ENCODE assay signal across 8 cellular contexts in the genomic region with DNA sequence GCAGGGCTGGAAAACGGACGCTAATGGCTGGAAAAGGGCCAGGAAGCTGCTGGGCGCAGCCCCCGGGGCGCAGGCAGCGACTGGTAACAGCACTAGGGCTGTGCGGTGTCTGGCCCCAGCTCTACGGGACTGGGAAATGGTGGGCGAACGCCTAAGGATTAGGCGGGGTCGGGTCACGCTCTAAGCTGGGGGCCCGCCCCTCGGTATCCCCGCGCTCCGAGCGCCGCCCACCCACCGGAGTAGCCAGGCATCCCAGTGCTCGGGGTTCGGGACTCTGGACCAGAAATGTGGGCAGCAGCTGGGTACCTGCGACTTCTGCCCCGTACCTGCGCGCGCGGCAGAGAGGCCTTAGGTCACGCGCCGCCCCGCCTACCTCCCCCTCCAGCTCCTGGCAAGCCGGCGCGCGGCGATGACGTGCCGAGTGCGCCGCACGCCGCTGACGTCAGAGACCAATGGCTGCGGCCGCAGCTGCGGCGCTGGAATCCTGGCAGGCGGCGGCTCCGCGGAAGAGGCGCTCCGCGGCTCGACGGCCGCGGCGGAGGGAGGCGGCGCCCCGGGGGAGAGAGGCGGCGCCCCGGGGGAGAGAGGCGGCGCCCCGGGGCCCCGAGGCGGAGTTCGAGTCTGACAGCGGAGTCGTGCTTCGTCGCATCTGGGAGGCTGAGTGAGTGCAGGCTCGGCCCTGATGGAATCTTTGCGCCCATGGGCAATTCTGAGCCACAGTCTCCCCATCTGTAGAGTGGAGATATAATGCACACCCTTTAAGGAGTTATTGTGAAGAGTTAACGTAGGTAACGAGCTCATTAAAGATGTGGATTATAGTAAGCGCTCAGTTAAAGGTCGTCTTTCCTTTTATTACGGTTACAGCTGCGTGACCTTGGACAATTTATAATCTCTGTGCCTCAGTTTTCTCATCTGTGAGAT. TPM values are rescaled to one million over a fixed set of nuclear protein-coding genes. Genes with fewer than 3 reads are reported as not detected.
DNase-seq lines count a peak whose midpoint lies in the region; TF ChIP-seq lines count a peak whose summit lies in the region.

A gene (minus strand): TSS at position 345 of the 921 bp plus-strand sequence. CDS start 2,021 bp downstream, outside the sequence.
A gene with protein sequence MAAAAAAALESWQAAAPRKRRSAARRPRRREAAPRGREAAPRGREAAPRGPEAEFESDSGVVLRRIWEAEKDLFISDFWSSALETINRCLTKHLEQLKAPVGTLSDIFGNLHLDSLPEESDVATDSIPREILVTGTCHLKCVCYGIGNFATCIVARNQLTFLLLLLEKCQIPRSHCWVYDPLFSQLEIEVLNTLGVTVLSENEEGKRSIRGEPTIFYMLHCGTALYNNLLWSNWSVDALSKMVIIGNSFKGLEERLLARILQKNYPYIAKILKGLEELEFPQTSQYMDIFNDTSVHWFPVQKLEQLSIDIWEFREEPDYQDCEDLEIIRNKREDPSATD (plus strand): TSS at position 439 of the 921 bp plus-strand sequence. CDS start 14 bp downstream, at position 453.

- peak within 1 kb of the TSS; percentile 85 for H2AFZ ChIP-seq in GM23248

- peaks cover 63% of the 10 kb centered on the region for H3K79me2 ChIP-seq in GM23248 (ENCODE audit: insufficient read depth)

- in situ Hi-C loops in GM23248 (cut with MboI): no loop called here

- no peaks in the 10 kb centered on the region; the same call in 1 of the 2 replicates for H3F3A ChIP-seq in GM23248 (ENCODE audit: insufficient read depth)

- H3K36me3 ChIP-seq in GM23248 (ENCODE audit: low read depth): no peaks in the 10 kb centered on the region

- H3K4me2 ChIP-seq in GM23248 (ENCODE audit: unreplicated experiment): peak within 1 kb of the TSS; percentile 99

- DNase-seq in DMS79 treated with DMSO at 0.1 percent for 48 hours (lab: John Stamatoyannopoulos, UW) (peak; percentile 36), GM23248 (peak; percentile 95), Kasumi-1 (lab: John Stamatoyannopoulos, UW) (peak; percentile 66 to 79), RPMI8226 (peak; percentile 97), fibroblast of the aortic adventitia (ENCODE audit: low read depth) (peak; percentile 81)
- DNase-seq in activated T-helper 2 cell treated with anti-CD3 and anti-CD28 coated beads, Interferon-gamma antibody, Interleukin-2, Interleukin-4, amounts not matched to agents 10 μg/mL and 5 μg/mL and 100 μg/mL, durations not matched to agents 14 hours and 24 hours and 36 hours (ENCODE audit: low spot score): peak; percentile 90

- peaks cover 20% of the 10 kb centered on the region for H3K4me1 ChIP-seq in GM23248 (ENCODE audit: insufficient read depth)

- H3K4me1 Mint-ChIP-seq in activated T-helper 2 cell treated with anti-CD3 and anti-CD28 coated beads, Interferon-gamma antibody, Interleukin-2, Interleukin-4, amounts not matched to agents 10 μg/mL and 5 μg/mL and 100 μg/mL, durations not matched to agents 14 hours and 24 hours and 36 hours (ENCODE audit: low read depth): peaks cover 60% of the 10 kb centered on the region
- H3K4me1 Mint-ChIP-seq in nephron: peaks cover 67% of the 10 kb centered on the region
- peaks cover 69% of the 10 kb centered on the region for H3K4me1 Mint-ChIP-seq in stimulated activated naive CD8-positive, alpha-beta T cell treated with anti-CD3 and anti-CD28 coated beads, Interleukin-15, Interleukin-2, amounts not matched to agents 100 ng/mL and 50 ng/mL, for 24 hours (ENCODE audit: low read depth)

- no peaks in the 10 kb centered on the region for H4K20me1 ChIP-seq in GM23248 (ENCODE audit: insufficient read depth)

- H3K9me2 ChIP-seq in GM23248 (ENCODE audit: insufficient read depth): no peaks in the 10 kb centered on the region

- peak within 1 kb of the TSS; percentile 86 for H3K27ac Mint-ChIP-seq in activated T-helper 2 cell treated with anti-CD3 and anti-CD28 coated beads, Interferon-gamma antibody, Interleukin-2, Interleukin-4, amounts not matched to agents 10 μg/mL and 5 μg/mL and 100 μg/mL, durations not matched to agents 14 hours and 24 hours and 36 hours
- peak within 1 kb of the TSS; percentile 88 to 98 (median 98) for H3K27ac Mint-ChIP-seq in nephron
- H3K27ac Mint-ChIP-seq in stimulated activated naive CD8-positive, alpha-beta T cell treated with anti-CD3 and anti-CD28 coated beads, Interleukin-15, Interleukin-2, amounts not matched to agents 100 ng/mL and 50 ng/mL, for 24 hours: peak within 1 kb of the TSS; percentile 96

- H3K27ac ChIP-seq in GM23248: peak within 1 kb of the TSS; percentile 80

- peaks cover 39% of the 10 kb centered on the region for H3K36me3 Mint-ChIP-seq in activated T-helper 2 cell treated with anti-CD3 and anti-CD28 coated beads, Interferon-gamma antibody, Interleukin-2, Interleukin-4, amounts not matched to agents 10 μg/mL and 5 μg/mL and 100 μg/mL, durations not matched to agents 14 hours and 24 hours and 36 hours (ENCODE audit: low read depth)
- peaks cover 14% of the 10 kb centered on the region for H3K36me3 Mint-ChIP-seq in nephron (ENCODE audit: low read depth)
- peaks cover 46% of the 10 kb centered on the region for H3K36me3 Mint-ChIP-seq in stimulated activated naive CD8-positive, alpha-beta T cell treated with anti-CD3 and anti-CD28 coated beads, Interleukin-15, Interleukin-2, amounts not matched to agents 100 ng/mL and 50 ng/mL, for 24 hours (ENCODE audit: low read depth)

- intact Hi-C loops in activated T-helper 2 cell treated with anti-CD3 and anti-CD28 coated beads, Interferon-gamma antibody, Interleukin-2, Interleukin-4, amounts not matched to agents 10 μg/mL and 5 μg/mL and 100 μg/mL, durations not matched to agents 14 hours and 24 hours and 36 hours (cut with micrococcal nuclease): loop anchor here (2.0 to 5.0 kb wide), 3 partner anchors 29 to 189 kb away; a partner anchor contains a TSS

- no peaks in the 10 kb centered on the region for H3K9me3 Mint-ChIP-seq in activated T-helper 2 cell treated with anti-CD3 and anti-CD28 coated beads, Interferon-gamma antibody, Interleukin-2, Interleukin-4, amounts not matched to agents 10 μg/mL and 5 μg/mL and 100 μg/mL, durations not matched to agents 14 hours and 24 hours and 36 hours
- no peaks in the 10 kb centered on the region for H3K9me3 Mint-ChIP-seq in nephron
- no peaks in the 10 kb centered on the region for H3K9me3 Mint-ChIP-seq in stimulated activated naive CD8-positive, alpha-beta T cell treated with anti-CD3 and anti-CD28 coated beads, Interleukin-15, Interleukin-2, amounts not matched to agents 100 ng/mL and 50 ng/mL, for 24 hours

- no peaks in the 10 kb centered on the region for H3K27me3 ChIP-seq in GM23248 (replicated peaks; ENCODE audit: insufficient read depth)

- TF ChIP-seq CTCF in fibroblast of the aortic adventitia (IDR thresholded peaks at IDR 0.05; ENCODE audit: insufficient read depth, low read length) (no peak), nephron (IDR thresholded peaks at IDR 0.05; ENCODE audit: unreplicated experiment in 3 of 3) (no peak)

- no peaks in the 10 kb centered on the region for H3K9me3 ChIP-seq in GM23248 (ENCODE audit: low read depth)

- H3K4me3 ChIP-seq in GM23248 (peak within 1 kb of the TSS; percentile 81), fibroblast of the aortic adventitia (ENCODE audit: low read depth, low read length) (peak within 1 kb of the TSS; percentile 97)

- no peaks in the 10 kb centered on the region for H3K27me3 Mint-ChIP-seq in activated T-helper 2 cell treated with anti-CD3 and anti-CD28 coated beads, Interferon-gamma antibody, Interleukin-2, Interleukin-4, amounts not matched to agents 10 μg/mL and 5 μg/mL and 100 μg/mL, durations not matched to agents 14 hours and 24 hours and 36 hours (ENCODE audit: low read depth)
- H3K27me3 Mint-ChIP-seq in nephron (ENCODE audit: low read depth): no peaks in the 10 kb centered on the region
- no peaks in the 10 kb centered on the region for H3K27me3 Mint-ChIP-seq in stimulated activated naive CD8-positive, alpha-beta T cell treated with anti-CD3 and anti-CD28 coated beads, Interleukin-15, Interleukin-2, amounts not matched to agents 100 ng/mL and 50 ng/mL, for 24 hours

- H3K4me3 Mint-ChIP-seq in activated T-helper 2 cell treated with anti-CD3 and anti-CD28 coated beads, Interferon-gamma antibody, Interleukin-2, Interleukin-4, amounts not matched to agents 10 μg/mL and 5 μg/mL and 100 μg/mL, durations not matched to agents 14 hours and 24 hours and 36 hours (ENCODE audit: low read depth): peak within 1 kb of the TSS; percentile 89
- H3K4me3 Mint-ChIP-seq in nephron: peak within 1 kb of the TSS; percentile 90 to 97 (median 95)
- peak within 1 kb of the TSS; percentile 96 for H3K4me3 Mint-ChIP-seq in stimulated activated naive CD8-positive, alpha-beta T cell treated with anti-CD3 and anti-CD28 coated beads, Interleukin-15, Interleukin-2, amounts not matched to agents 100 ng/mL and 50 ng/mL, for 24 hours

- peak within 1 kb of the TSS; percentile 97 for H3K9ac ChIP-seq in GM23248

- 1 to 2% methylated on average over 48 to 77 of the region's 85 CpGs for WGBS in GM23248 (ENCODE audit: low coverage in 1 of 2, low lambda C conversion rate in 2 of 2, missing lambda C conversion rate in 2 of 2), 2 experiments

RNA-seq across cellular contexts. Expression of the first gene that starts in this region (rescaled TPM):
- 27.1 and 27.6 TPM in 2 replicates for total RNA-seq in GM23248 (2014; rRNA removed; shearing (Covaris generic))
- 16.2 and 17.2 TPM in 2 replicates for polyA plus RNA-seq in GM23248 (2016; fragmentation: Nextera tagmentation; extraction: Ambion mirVana)
- 39.0 and 39.4 TPM in 2 replicates for total RNA-seq in activated T-helper 2 cell treated with anti-CD3 and anti-CD28 coated beads, Interferon-gamma antibody, Interleukin-2, Interleukin-4, amounts not matched to agents 10 μg/mL and 5 μg/mL and 100 μg/mL, durations not matched to agents 14 hours and 24 hours and 36 hours
- total RNA-seq in fibroblast of the aortic adventitia (ENCODE audit: low replicate concordance): 38.5 and 72.4 TPM in 2 replicates

RNA-seq across cellular contexts. Expression of the second gene that starts in this region (rescaled TPM):
- total RNA-seq in GM23248 (2014; rRNA removed; shearing (Covaris generic)): 25.7 and 28.3 TPM in 2 replicates
- polyA plus RNA-seq in GM23248 (2016; fragmentation: Nextera tagmentation; extraction: Ambion mirVana): 20.2 and 22.5 TPM in 2 replicates
- 21.6 and 23.0 TPM in 2 replicates for total RNA-seq in activated T-helper 2 cell treated with anti-CD3 and anti-CD28 coated beads, Interferon-gamma antibody, Interleukin-2, Interleukin-4, amounts not matched to agents 10 μg/mL and 5 μg/mL and 100 μg/mL, durations not matched to agents 14 hours and 24 hours and 36 hours
- total RNA-seq in fibroblast of the aortic adventitia (ENCODE audit: low replicate concordance): 15.7 and 27.1 TPM in 2 replicates

Comparison
In these comparisons a context has a peak if more than half of its experiments do, and no peak if none do; other contexts are left out.
1. Peak in every context shown above with its lines: DNase-seq, H3K4me3 ChIP-seq and H3K27ac ChIP-seq.
2. DNase-seq: peak in every context shown above with its lines; median percentile 97 in RPMI8226; 95 in GM23248; 90 in activated T-helper 2 cell treated with anti-CD3 and anti-CD28 coated beads, Interferon-gamma antibody, Interleukin-2, Interleukin-4, amounts not matched to agents 10 μg/mL and 5 μg/mL and 100 μg/mL, durations not matched to agents 14 hours and 24 hours and 36 hours; 81 in fibroblast of the aortic adventitia; 72 in Kasumi-1; 36 in DMS79 treated with DMSO at 0.1 percent for 48 hours.